Comparison of ENCODE assay signal across 8 cellular contexts in genomic region chr12:92143280-92143679, GRCh38. TPM values are rescaled to one million over a fixed set of nuclear protein-coding genes. Genes with fewer than 3 reads are reported as not detected.
DNase-seq lines count a peak whose midpoint lies in the region; ATAC-seq and TF ChIP-seq lines count a peak whose summit lies in the region.

No MANE protein-coding gene starts in this region.

- 0 out of 2 replicates have a peak overlapping the region, but pooled peaks have one; percentile 9 for H3K9ac ChIP-seq in HUES64 (ENCODE audit: low read depth, low read length)

- POLR2A ChIA-PET in AG04450 (lab: Yijun Ruan, JAX) = interaction anchor here (0.6 to 3.4 kb wide), 5 partner anchors 12 to 762 kb away, joined by 4 to 51 read pairs (median 13); no protein-coding TSS in a partner anchor

- H3K27ac ChIP-seq in AG04450 (ENCODE audit: low read depth, low read length) (no peak overlapping the region), HUES64 (ENCODE audit: low read depth, low read length) (no peak overlapping the region), caudate nucleus (ENCODE audit: low read depth, low read length) (peak overlapping the region; percentile 95)

- peaks cover 36% of the 10 kb centered on the region for H3K36me3 ChIP-seq in HUES64 (ENCODE audit: insufficient read depth, low read length)

- no peaks in the 10 kb centered on the region; the same call in 1 of the 2 replicates for H3K9me3 ChIP-seq in AG04450 (ENCODE audit: control insufficient read depth, insufficient read depth, low read length)
- H3K9me3 ChIP-seq in HUES64 (ENCODE audit: insufficient read depth, low read depth, low read length) = no peaks in the 10 kb centered on the region

- CTCF ChIA-PET in AG04450 (lab: Charles Lee) = interaction anchor here (0.8 to 5.5 kb wide), 9 partner anchors 11 to 761 kb away, joined by 3 to 57 read pairs (median 4); no protein-coding TSS in a partner anchor

- TF ChIP-seq CTCF in AG04450 (IDR thresholded peaks at IDR 0.05; ENCODE audit: low read depth, low read length) = no peak

- WGBS in HUES64 = 78% methylated on average over 2 of the region's 2 CpGs

- DNase-seq in AG04450 (ENCODE audit: low read depth, low spot score) = no peak
- DNase-seq in caudate nucleus (lab: John Stamatoyannopoulos, UW) = no peak
- DNase-seq in myocyte (ENCODE audit: low read depth) = peak; percentile 48
- DNase-seq in NCI-H526 treated with DMSO at 0.1 percent for 48 hours (lab: John Stamatoyannopoulos, UW) = no peak

- H3K4me3 ChIP-seq in AG04450 (ENCODE audit: low read depth, low read length) = peak overlapping the region; percentile 98
- peak overlapping the region; percentile 91 for H3K4me3 ChIP-seq in HUES64 (ENCODE audit: low read length)

- H3K27me3 ChIP-seq in AG04450 (ENCODE audit: control insufficient read depth, insufficient read depth, low read length) = no peaks in the 10 kb centered on the region
- no peaks in the 10 kb centered on the region for H3K27me3 ChIP-seq in HUES64 (ENCODE audit: insufficient read depth, low read length)

- ATAC-seq in HG03378 (IDR thresholded peaks at IDR 0.05; ENCODE audit: unreplicated experiment) (no peak), HG03135 (IDR thresholded peaks at IDR 0.05; ENCODE audit: unreplicated experiment) (no peak), GM21619 (IDR thresholded peaks at IDR 0.05; ENCODE audit: unreplicated experiment) (no peak)

- H3K4me1 ChIP-seq in HUES64 (ENCODE audit: insufficient read depth, low read length) = peaks cover 64% of the 10 kb centered on the region

RNA-seq across cellular contexts. Expression of gene BTG1, which starts 2.4 kb away (rescaled TPM):
- polyA plus RNA-seq in AG04450 (2011; rRNA removed) = 88.8 and 89.7 TPM in 2 replicates
- polyA minus RNA-seq in AG04450 (2011; rRNA and poly(A)+ RNA removed) = 98.1 and 123 TPM in 2 replicates
- 20.0 TPM for polyA plus RNA-seq in HUES64 (2013, experiment 1 of 2)
- polyA plus RNA-seq in HUES64 (2013, experiment 2 of 2) = 25.7 TPM
- total RNA-seq in myocyte = 56.2 and 63.1 TPM in 2 replicates
- 84.0 TPM for polyA plus RNA-seq in myocyte (2012)
